32 cellular contexts compared by ENCODE assay signal in the genomic region with DNA sequence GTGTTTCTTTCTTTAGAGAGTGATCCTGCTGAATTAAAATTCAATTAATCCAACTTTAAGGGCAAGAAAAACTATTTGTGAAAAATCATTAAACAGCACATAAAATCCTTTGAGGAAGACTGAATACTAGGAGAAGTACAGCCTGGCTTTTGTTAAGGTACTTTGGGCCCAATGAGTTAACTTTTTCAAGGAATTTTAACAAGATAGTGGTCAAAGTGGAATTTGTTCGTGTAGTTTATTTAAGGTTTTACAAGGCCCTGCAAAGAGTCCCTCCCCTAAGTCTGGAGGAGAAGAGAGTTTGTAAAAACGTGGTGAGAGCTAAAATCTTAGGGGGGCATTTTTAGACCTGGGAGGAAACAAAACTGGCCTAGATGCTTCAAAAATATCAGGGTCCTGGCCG. TPM values are rescaled to one million over a fixed set of nuclear protein-coding genes. Genes with fewer than 3 reads are reported as not detected.
"Had no signal": no experiment of that assay in that cellular context is flagged by ENCODE, and none has a peak within 500 bp of the region (broad histone marks: within the 10 kb centered on the region; RNA-seq: fewer than 3 reads in every experiment).

No MANE protein-coding gene starts in this region.

- H3K9me3 ChIP-seq: body of pancreas, colonic mucosa, spleen, suprapubic skin, tibial artery, upper lobe of right lung had no signal

- H3K27ac ChIP-seq: body of pancreas, colonic mucosa, dorsolateral prefrontal cortex, spleen, suprapubic skin, tibial artery, upper lobe of right lung had no signal

- DNase-seq: activated CD4-positive, alpha-beta memory T cell treated with anti-CD3 and anti-CD28 coated beads, Interleukin-2, amount 10 ng/mL, durations not matched to agents 7 days and 5 days; activated CD4-positive, alpha-beta T cell treated with anti-CD3 and anti-CD28 coated beads for 1 hour; activated CD4-positive, alpha-beta T cell treated with anti-CD3 and anti-CD28 coated beads, Interleukin-2, amount 10 ng/mL, durations not matched to agents 7 days and 5 days; activated CD8-positive, alpha-beta memory T cell treated with anti-CD3 and anti-CD28 coated beads, Interleukin-2, amount 50 U/mL, for 48 hours; activated gamma-delta T cell treated with Interleukin-2 at 50 U/mL for 16 hours; activated T-cell treated with anti-CD3 and anti-CD28 coated beads, Interleukin-2, amount 50 U/mL, for 24 hours; body of pancreas; cerebellar nuclear complex; colonic mucosa; dorsolateral prefrontal cortex; effector memory CD4-positive, alpha-beta T cell; erythroblast; head of caudate nucleus; hypothalamus; immature natural killer cell; kidney; left colon; mammary epithelial cell; naive B cell; occipital lobe; right cardiac atrium; stimulated activated naive CD4-positive, alpha-beta T cell; T-helper 2 cell; tibial artery; upper lobe of right lung had no signal

- H3K36me3 ChIP-seq: colonic mucosa, spleen, suprapubic skin, tibial artery, upper lobe of right lung had no signal

- H3K4me1 ChIP-seq: colonic mucosa, spleen, suprapubic skin, tibial artery had no signal

- H3K9me3 Mint-ChIP-seq: activated CD4-positive, alpha-beta memory T cell treated with anti-CD3 and anti-CD28 coated beads, Interleukin-2, amount 10 ng/mL, durations not matched to agents 7 days and 5 days; activated CD4-positive, alpha-beta T cell treated with anti-CD3 and anti-CD28 coated beads, Interleukin-2, amount 10 ng/mL, durations not matched to agents 7 days and 5 days; activated naive CD4-positive, alpha-beta T cell treated with anti-CD3 and anti-CD28 coated beads, Interleukin-2, amount 50 U/mL, for 72 hours; activated T-cell treated with anti-CD3 and anti-CD28 coated beads, Interleukin-2, amount 50 U/mL, for 24 hours; activated T-helper 17 cell treated with anti-CD3 and anti-CD28 coated beads, Interleukin-2, amount 50 U/mL, for 72 hours; naive B cell had no signal

- H3K4me1 Mint-ChIP-seq: activated CD4-positive, alpha-beta memory T cell treated with anti-CD3 and anti-CD28 coated beads, Interleukin-2, amount 10 ng/mL, durations not matched to agents 7 days and 5 days; activated CD4-positive, alpha-beta T cell treated with anti-CD3 and anti-CD28 coated beads, Interleukin-2, amount 10 ng/mL, durations not matched to agents 7 days and 5 days; immature natural killer cell; naive B cell had no signal

- H3K36me3 Mint-ChIP-seq: activated naive CD4-positive, alpha-beta T cell treated with anti-CD3 and anti-CD28 coated beads, Interleukin-2, amount 50 U/mL, for 72 hours; immature natural killer cell had no signal

- H3K4me3 Mint-ChIP-seq: activated CD4-positive, alpha-beta memory T cell treated with anti-CD3 and anti-CD28 coated beads, Interleukin-2, amount 10 ng/mL, durations not matched to agents 7 days and 5 days; activated CD4-positive, alpha-beta T cell treated with anti-CD3 and anti-CD28 coated beads, Interleukin-2, amount 10 ng/mL, durations not matched to agents 7 days and 5 days; activated T-cell treated with anti-CD3 and anti-CD28 coated beads, Interleukin-2, amount 50 U/mL, for 24 hours; activated T-helper 17 cell treated with anti-CD3 and anti-CD28 coated beads, Interleukin-2, amount 50 U/mL, for 72 hours; immature natural killer cell; naive B cell; WTC11 had no signal

- H3K27ac Mint-ChIP-seq: activated CD4-positive, alpha-beta memory T cell treated with anti-CD3 and anti-CD28 coated beads, Interleukin-2, amount 10 ng/mL, durations not matched to agents 7 days and 5 days; activated CD4-positive, alpha-beta T cell treated with anti-CD3 and anti-CD28 coated beads, Interleukin-2, amount 10 ng/mL, durations not matched to agents 7 days and 5 days; activated naive CD4-positive, alpha-beta T cell treated with anti-CD3 and anti-CD28 coated beads, Interleukin-2, amount 50 U/mL, for 72 hours; activated T-cell treated with anti-CD3 and anti-CD28 coated beads, Interleukin-2, amount 50 U/mL, for 24 hours; activated T-helper 17 cell treated with anti-CD3 and anti-CD28 coated beads, Interleukin-2, amount 50 U/mL, for 72 hours; WTC11 had no signal

- H3K27me3 Mint-ChIP-seq: activated T-cell treated with anti-CD3 and anti-CD28 coated beads, Interleukin-2, amount 50 U/mL, for 24 hours had no signal

- H3K27me3 ChIP-seq: body of pancreas, colonic mucosa, dorsolateral prefrontal cortex, spleen, suprapubic skin, tibial artery, upper lobe of right lung had no signal

- H3K4me3 ChIP-seq: body of pancreas, colonic mucosa, dorsolateral prefrontal cortex, spleen, suprapubic skin, tibial artery, upper lobe of right lung had no signal

RNA-seq across cellular contexts. Expression of a gene that starts 26.0 kb away (rescaled TPM):
- total RNA-seq: activated CD4-positive, alpha-beta memory T cell treated with anti-CD3 and anti-CD28 coated beads, Interleukin-2, amount 10 ng/mL, durations not matched to agents 7 days and 5 days; activated CD4-positive, alpha-beta T cell treated with anti-CD3 and anti-CD28 coated beads, Interleukin-2, amount 10 ng/mL, durations not matched to agents 7 days and 5 days; aorta; body of pancreas; left colon; right cardiac atrium; suprapubic skin had no signal
- polyA plus RNA-seq: aorta, immature natural killer cell, liver, right cardiac atrium had no signal
